ENCODE assay signal across 19 cellular contexts in genomic region chr1:234542211-234542850, GRCh38.
DNase-seq lines count a peak whose midpoint lies in the region; ATAC-seq, FAIRE-seq and TF ChIP-seq lines count a peak whose summit lies in the region.
"Had no signal": no experiment of that assay in that cellular context is flagged by ENCODE, and none has a peak within 500 bp of the region (broad histone marks: within the 10 kb centered on the region; RNA-seq: fewer than 3 reads in every experiment).

No MANE protein-coding gene starts in this region.

- DNase-seq in cardiac muscle cell (ENCODE audit: low read depth in 1 of 2, low spot score in 1 of 2) (no peak), left ventricle myocardium superior (no peak), dorsolateral prefrontal cortex (peak in 4 of 10 donors; percentile 55 to 80 (median 61)), superior temporal gyrus (ENCODE audit: extremely low spot score) (peak; percentile 83), aorta (no peak), RCC 7860 (ENCODE audit: low spot score) (no peak)
- no peak for DNase-seq in central memory CD4-positive, alpha-beta T cell
- DNase-seq: activated CD4-positive, alpha-beta T cell treated with anti-CD3 and anti-CD28 coated beads, Interleukin-2, amount 50 U/mL, for 1 hour; activated naive CD8-positive, alpha-beta T cell treated with anti-CD3 and anti-CD28 coated beads for 36 hours; activated T-cell treated with anti-CD3 and anti-CD28 coated beads, Interleukin-2, amount 50 U/mL, for 4 hours; cerebellar nuclear complex; HFFc6; NCI-H2029 treated with DMSO at 0.1 percent for 48 hours; NCI-H526 treated with DMSO at 0.1 percent for 48 hours; stimulated activated naive CD4-positive, alpha-beta T cell had no signal

- intact Hi-C loops in left ventricle myocardium superior (cut with micrococcal nuclease) = no loop called here
- intact Hi-C loops in dorsolateral prefrontal cortex (cut with DNase I) = loop anchor here in 1 of 2 donors (2.0 kb wide), 1 partner anchor 58 kb away; no protein-coding TSS in a partner anchor
- intact Hi-C loops in aorta (cut with DNase I) = loop anchor here in 1 of 2 donors (5.0 kb wide), 1 partner anchor 55 kb away; no protein-coding TSS in a partner anchor

- no peak for TF ChIP-seq CTCF in cardiac muscle cell (IDR thresholded peaks at IDR 0.05; ENCODE audit: low read depth, low read length)
- no peak for TF ChIP-seq CTCF in dorsolateral prefrontal cortex (IDR thresholded peaks at IDR 0.05 in 54 of 56, conservative IDR thresholded peaks at IDR 0.05 in 2 of 56; ENCODE audit: low read depth in 1 of 56, partially characterized antibody in 56 of 56)

- H3K9me3 ChIP-seq in cardiac muscle cell (ENCODE audit: low read depth) (no peaks in the 10 kb centered on the region), muscle layer of colon (ENCODE audit: low read length) (no peaks in the 10 kb centered on the region), aorta (ENCODE audit: control insufficient read depth, low read length) (no peaks in the 10 kb centered on the region)

- H3K4me3 ChIP-seq in cardiac muscle cell (no peak overlapping the region), dorsolateral prefrontal cortex (no peak overlapping the region), muscle layer of colon (ENCODE audit: low read depth in 1 of 2, low read length in 2 of 2) (no peak overlapping the region), aorta (ENCODE audit: low read length in 2 of 2) (no peak overlapping the region)

- H3K27me3 ChIP-seq in cardiac muscle cell = no peaks in the 10 kb centered on the region
- H3K27me3 ChIP-seq in dorsolateral prefrontal cortex = no peaks in the 10 kb centered on the region
- no peaks in the 10 kb centered on the region for H3K27me3 ChIP-seq in muscle layer of colon (ENCODE audit: control insufficient read depth in 1 of 2, insufficient read depth in 2 of 2, low read length in 2 of 2)
- H3K27me3 ChIP-seq in aorta (ENCODE audit: control insufficient read depth in 1 of 2, insufficient read depth in 2 of 2, low read length in 1 of 2) = no peaks in the 10 kb centered on the region
- H3K27me3 ChIP-seq: foreskin keratinocyte had no signal

- FAIRE-seq in RCC 7860 (lab: Jason Lieb, UNC) = no peak
- FAIRE-seq: endometrium had no signal

- H3K36me3 ChIP-seq in cardiac muscle cell = no peaks in the 10 kb centered on the region
- no peaks in the 10 kb centered on the region for H3K36me3 ChIP-seq in muscle layer of colon (ENCODE audit: insufficient read depth, low read length)
- no peaks in the 10 kb centered on the region for H3K36me3 ChIP-seq in aorta (ENCODE audit: control insufficient read depth in 1 of 2, insufficient read depth in 2 of 2, low read length in 1 of 2)

- H3K27ac ChIP-seq in cardiac muscle cell (peak overlapping the region; percentile 94), dorsolateral prefrontal cortex (peak overlapping the region; percentile 86 to 99 (median 97)), muscle layer of colon (ENCODE audit: low read depth, low read length) (peak overlapping the region; percentile 83), aorta (ENCODE audit: low read depth in 1 of 2, low read length in 2 of 2) (no peak overlapping the region)
- H3K27ac ChIP-seq: foreskin keratinocyte, parathyroid adenoma had no signal

- peak overlapping the region; percentile 69 for H3K9ac ChIP-seq in muscle layer of colon (ENCODE audit: low read length)
- H3K9ac ChIP-seq: parathyroid adenoma had no signal

- WGBS in aorta, 2 donors = 64 to 68% methylated on average over 13 of the region's 13 CpGs

- no peak for ATAC-seq in left ventricle myocardium superior
- no peak for ATAC-seq in aorta (ENCODE audit: low FRiP score)

- H3K4me1 ChIP-seq in cardiac muscle cell (ENCODE audit: low read depth) (peaks cover 75% of the 10 kb centered on the region), muscle layer of colon (ENCODE audit: insufficient read depth, low read length) (peaks cover 89% of the 10 kb centered on the region), aorta (ENCODE audit: control insufficient read depth in 1 of 2, insufficient read depth in 2 of 2, low read length in 2 of 2) (peaks cover 0 to 8% of the 10 kb centered on the region in 2 donors)

Comparison
In these comparisons a context has a peak if more than half of its experiments do, and no peak if none do; other contexts are left out.
1. H3K27ac ChIP-seq: peak in cardiac muscle cell (single experiment), dorsolateral prefrontal cortex (59 of 59) and muscle layer of colon (single experiment); none in aorta (0 of 2).